Comparison of ENCODE assay signal across 17 cellular contexts in genomic region chr11:1743587-1744136, GRCh38. TPM values are rescaled to one million over a fixed set of nuclear protein-coding genes. Genes with fewer than 3 reads are reported as not detected.
DNase-seq lines count a peak whose midpoint lies in the region; ATAC-seq, FAIRE-seq and TF ChIP-seq lines count a peak whose summit lies in the region.
"Had no signal": no experiment of that assay in that cellular context is flagged by ENCODE, and none has a peak within 500 bp of the region (broad histone marks: within the 10 kb centered on the region; RNA-seq: fewer than 3 reads in every experiment).

No MANE protein-coding gene starts in this region.

- H3K27me3 ChIP-seq in left ventricle myocardium inferior (ENCODE audit: low read depth) (peaks cover 20% of the 10 kb centered on the region), bronchial epithelial cell (ENCODE audit: control insufficient read depth, insufficient read depth, low read length) (no peaks in the 10 kb centered on the region), hepatocyte (peaks cover 11% of the 10 kb centered on the region)

- H3K9me3 ChIP-seq in left ventricle myocardium inferior (replicated peaks) (no peaks in the 10 kb centered on the region), hepatocyte (ENCODE audit: low read depth) (no peaks in the 10 kb centered on the region)

- H3K4me1 ChIP-seq in left ventricle myocardium inferior, result peaks cover 27% of the 10 kb centered on the region
- H3K4me1 ChIP-seq in hepatocyte (ENCODE audit: insufficient read depth), result peaks cover 4% of the 10 kb centered on the region

- no peak overlapping the region for H3K4me3 ChIP-seq in left ventricle myocardium inferior
- H3K4me3 ChIP-seq in bronchial epithelial cell (ENCODE audit: low read depth, low read length), result no peak overlapping the region
- H3K4me3 ChIP-seq in hepatocyte, result no peak overlapping the region
- H3K4me3 ChIP-seq: GM23338 had no signal

- intact Hi-C loops in cardiac septum (cut with DNase I) (no loop called here), left ventricle myocardium inferior (cut with micrococcal nuclease) (no loop called here)

- no peak for TF ChIP-seq CTCF in left ventricle myocardium inferior (IDR thresholded peaks at IDR 0.05; ENCODE audit: borderline replicate concordance)
- TF ChIP-seq CTCF in bronchial epithelial cell (IDR thresholded peaks at IDR 0.05; ENCODE audit: insufficient read depth, low read length, severe bottlenecking), result no peak
- TF ChIP-seq CTCF in hepatocyte (IDR thresholded peaks at IDR 0.05; ENCODE audit: poor library complexity), result no peak

- no peak overlapping the region for H3K27ac ChIP-seq in left ventricle myocardium inferior (replicated peaks)
- H3K27ac ChIP-seq in hepatocyte, result no peak overlapping the region

- H3K36me3 ChIP-seq in left ventricle myocardium inferior, result no peaks in the 10 kb centered on the region
- H3K36me3 ChIP-seq in bronchial epithelial cell (ENCODE audit: control insufficient read depth, insufficient read depth, low read length), result peaks cover 1% of the 10 kb centered on the region
- H3K36me3 ChIP-seq in hepatocyte (replicated peaks; ENCODE audit: insufficient read depth, low read depth), result no peaks in the 10 kb centered on the region

- ATAC-seq in HG02642 (IDR thresholded peaks at IDR 0.05; ENCODE audit: poor library complexity, unreplicated experiment) (no peak), HG03342 (IDR thresholded peaks at IDR 0.05; ENCODE audit: unreplicated experiment) (no peak)
- ATAC-seq: GM23338, HCT116 had no signal

- 87% methylated on average over 10 of the region's 10 CpGs for WGBS in hepatocyte (ENCODE audit: low lambda C conversion rate, missing lambda C conversion rate)

- peak; percentile 13 for FAIRE-seq in bronchial epithelial cell (lab: Jason Lieb, UNC)
- FAIRE-seq: GM18507 had no signal

- no peaks in the 10 kb centered on the region for H4K20me1 ChIP-seq in hepatocyte (ENCODE audit: insufficient read depth, poor library complexity, severe bottlenecking)

- H2AFZ ChIP-seq in hepatocyte, result no peak overlapping the region
- H2AFZ ChIP-seq: GM23338 had no signal

- no peak overlapping the region for H3K4me2 ChIP-seq in hepatocyte
- H3K4me2 ChIP-seq: GM23338 had no signal

- DNase-seq in cardiac septum (ENCODE audit: low spot score) (peak; percentile 55), left ventricle myocardium inferior (no peak), bronchial epithelial cell (ENCODE audit: low read depth) (no peak), mesenteric fat pad (ENCODE audit: low spot score) (peak; percentile 39), hepatocyte (ENCODE audit: low spot score) (no peak)
- DNase-seq: DMS79, KBM-7, NCI-H1105, NCI-H1694 treated with DMSO at 0.1 percent for 48 hours, NCI-H524, RPMI8226 had no signal

- H3K79me2 ChIP-seq in hepatocyte, result no peaks in the 10 kb centered on the region

- no peaks in the 10 kb centered on the region for H3K9me2 ChIP-seq in hepatocyte (replicated peaks; ENCODE audit: insufficient read depth)

RNA-seq across cellular contexts. Expression of gene IFITM10, which starts 6.7 kb away (rescaled TPM):
- 2.0 TPM for total RNA-seq in cardiac septum
- total RNA-seq in left ventricle myocardium inferior, result 0.58 TPM
- total RNA-seq in bronchial epithelial cell, result 1.3 and 2.4 TPM in 2 replicates
- total RNA-seq in mesenteric fat pad, result 1.5 TPM
- 1.1 and 1.4 TPM in 2 replicates for total RNA-seq in hepatocyte
- 0.89 and 1.9 TPM in 2 replicates for polyA plus RNA-seq in hepatocyte
- total RNA-seq: A673, GM23338 had no signal

RNA-seq across cellular contexts. Expression of gene CTSD, which starts 20.1 kb away (rescaled TPM):
- total RNA-seq in cardiac septum (521 TPM), left ventricle myocardium inferior (831 TPM), bronchial epithelial cell (214 and 389 TPM in 2 replicates), mesenteric fat pad (940 TPM), hepatocyte (507 and 562 TPM in 2 replicates)
- 1,181 and 1,283 TPM in 2 replicates for polyA plus RNA-seq in hepatocyte

RNA-seq across cellular contexts. Expression of gene KRTAP5-6, which starts 46.7 kb away (rescaled TPM):
- not detected for total RNA-seq in cardiac septum
- total RNA-seq in left ventricle myocardium inferior, result not detected
- not detected in 2 replicates for total RNA-seq in bronchial epithelial cell
- not detected for total RNA-seq in mesenteric fat pad
- total RNA-seq in hepatocyte, result not detected in 2 replicates
- not detected in 2 replicates for polyA plus RNA-seq in hepatocyte
- total RNA-seq: A673, GM23338 had no signal
- polyA plus RNA-seq: GM23338 had no signal

Comparison
In these comparisons a context has a peak if more than half of its experiments do, and no peak if none do; other contexts are left out.
1. DNase-seq: peak in cardiac septum (single experiment) and mesenteric fat pad (single experiment); none in left ventricle myocardium inferior (single experiment), bronchial epithelial cell (single experiment) and hepatocyte (single experiment).